Comparison of ENCODE assay signal across 3 cellular contexts in genomic region chr10:118080817-118081216, GRCh38.
A peak's percentile ranks its signal among the peaks of the same experiment; 100 is the strongest.
TF ChIP-seq lines count a peak whose summit lies in the region.

No MANE protein-coding gene starts in this region.

TF ChIP-seq in A549, 52 proteins besides CTCF, POLR2A, EP300 and RAD21:
- TF ChIP-seq MAFK (IDR thresholded peaks at IDR 0.05; ENCODE audit: partially characterized antibody) (peak; percentile 83), RARB (CRISPR knock-in tag; IDR thresholded peaks at IDR 0.05) (no peak), NR3C1 (IDR thresholded peaks at IDR 0.05) (no peak)
- TF ChIP-seq, protein P1, sequence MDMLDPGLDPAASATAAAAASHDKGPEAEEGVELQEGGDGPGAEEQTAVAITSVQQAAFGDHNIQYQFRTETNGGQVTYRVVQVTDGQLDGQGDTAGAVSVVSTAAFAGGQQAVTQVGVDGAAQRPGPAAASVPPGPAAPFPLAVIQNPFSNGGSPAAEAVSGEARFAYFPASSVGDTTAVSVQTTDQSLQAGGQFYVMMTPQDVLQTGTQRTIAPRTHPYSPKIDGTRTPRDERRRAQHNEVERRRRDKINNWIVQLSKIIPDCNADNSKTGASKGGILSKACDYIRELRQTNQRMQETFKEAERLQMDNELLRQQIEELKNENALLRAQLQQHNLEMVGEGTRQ (IDR thresholded peaks at IDR 0.05), result no peak

TF ChIP-seq in GM23338, 12 proteins besides CTCF, POLR2A, EP300 and RAD21 (continues in another document):
- TF ChIP-seq POLR2AphosphoS5 (IDR thresholded peaks at IDR 0.05; ENCODE audit: low read depth), result no peak
- TF ChIP-seq EZH2 (IDR thresholded peaks at IDR 0.05; ENCODE audit: low read depth, unreplicated experiment), result no peak
- TF ChIP-seq, protein P2, sequence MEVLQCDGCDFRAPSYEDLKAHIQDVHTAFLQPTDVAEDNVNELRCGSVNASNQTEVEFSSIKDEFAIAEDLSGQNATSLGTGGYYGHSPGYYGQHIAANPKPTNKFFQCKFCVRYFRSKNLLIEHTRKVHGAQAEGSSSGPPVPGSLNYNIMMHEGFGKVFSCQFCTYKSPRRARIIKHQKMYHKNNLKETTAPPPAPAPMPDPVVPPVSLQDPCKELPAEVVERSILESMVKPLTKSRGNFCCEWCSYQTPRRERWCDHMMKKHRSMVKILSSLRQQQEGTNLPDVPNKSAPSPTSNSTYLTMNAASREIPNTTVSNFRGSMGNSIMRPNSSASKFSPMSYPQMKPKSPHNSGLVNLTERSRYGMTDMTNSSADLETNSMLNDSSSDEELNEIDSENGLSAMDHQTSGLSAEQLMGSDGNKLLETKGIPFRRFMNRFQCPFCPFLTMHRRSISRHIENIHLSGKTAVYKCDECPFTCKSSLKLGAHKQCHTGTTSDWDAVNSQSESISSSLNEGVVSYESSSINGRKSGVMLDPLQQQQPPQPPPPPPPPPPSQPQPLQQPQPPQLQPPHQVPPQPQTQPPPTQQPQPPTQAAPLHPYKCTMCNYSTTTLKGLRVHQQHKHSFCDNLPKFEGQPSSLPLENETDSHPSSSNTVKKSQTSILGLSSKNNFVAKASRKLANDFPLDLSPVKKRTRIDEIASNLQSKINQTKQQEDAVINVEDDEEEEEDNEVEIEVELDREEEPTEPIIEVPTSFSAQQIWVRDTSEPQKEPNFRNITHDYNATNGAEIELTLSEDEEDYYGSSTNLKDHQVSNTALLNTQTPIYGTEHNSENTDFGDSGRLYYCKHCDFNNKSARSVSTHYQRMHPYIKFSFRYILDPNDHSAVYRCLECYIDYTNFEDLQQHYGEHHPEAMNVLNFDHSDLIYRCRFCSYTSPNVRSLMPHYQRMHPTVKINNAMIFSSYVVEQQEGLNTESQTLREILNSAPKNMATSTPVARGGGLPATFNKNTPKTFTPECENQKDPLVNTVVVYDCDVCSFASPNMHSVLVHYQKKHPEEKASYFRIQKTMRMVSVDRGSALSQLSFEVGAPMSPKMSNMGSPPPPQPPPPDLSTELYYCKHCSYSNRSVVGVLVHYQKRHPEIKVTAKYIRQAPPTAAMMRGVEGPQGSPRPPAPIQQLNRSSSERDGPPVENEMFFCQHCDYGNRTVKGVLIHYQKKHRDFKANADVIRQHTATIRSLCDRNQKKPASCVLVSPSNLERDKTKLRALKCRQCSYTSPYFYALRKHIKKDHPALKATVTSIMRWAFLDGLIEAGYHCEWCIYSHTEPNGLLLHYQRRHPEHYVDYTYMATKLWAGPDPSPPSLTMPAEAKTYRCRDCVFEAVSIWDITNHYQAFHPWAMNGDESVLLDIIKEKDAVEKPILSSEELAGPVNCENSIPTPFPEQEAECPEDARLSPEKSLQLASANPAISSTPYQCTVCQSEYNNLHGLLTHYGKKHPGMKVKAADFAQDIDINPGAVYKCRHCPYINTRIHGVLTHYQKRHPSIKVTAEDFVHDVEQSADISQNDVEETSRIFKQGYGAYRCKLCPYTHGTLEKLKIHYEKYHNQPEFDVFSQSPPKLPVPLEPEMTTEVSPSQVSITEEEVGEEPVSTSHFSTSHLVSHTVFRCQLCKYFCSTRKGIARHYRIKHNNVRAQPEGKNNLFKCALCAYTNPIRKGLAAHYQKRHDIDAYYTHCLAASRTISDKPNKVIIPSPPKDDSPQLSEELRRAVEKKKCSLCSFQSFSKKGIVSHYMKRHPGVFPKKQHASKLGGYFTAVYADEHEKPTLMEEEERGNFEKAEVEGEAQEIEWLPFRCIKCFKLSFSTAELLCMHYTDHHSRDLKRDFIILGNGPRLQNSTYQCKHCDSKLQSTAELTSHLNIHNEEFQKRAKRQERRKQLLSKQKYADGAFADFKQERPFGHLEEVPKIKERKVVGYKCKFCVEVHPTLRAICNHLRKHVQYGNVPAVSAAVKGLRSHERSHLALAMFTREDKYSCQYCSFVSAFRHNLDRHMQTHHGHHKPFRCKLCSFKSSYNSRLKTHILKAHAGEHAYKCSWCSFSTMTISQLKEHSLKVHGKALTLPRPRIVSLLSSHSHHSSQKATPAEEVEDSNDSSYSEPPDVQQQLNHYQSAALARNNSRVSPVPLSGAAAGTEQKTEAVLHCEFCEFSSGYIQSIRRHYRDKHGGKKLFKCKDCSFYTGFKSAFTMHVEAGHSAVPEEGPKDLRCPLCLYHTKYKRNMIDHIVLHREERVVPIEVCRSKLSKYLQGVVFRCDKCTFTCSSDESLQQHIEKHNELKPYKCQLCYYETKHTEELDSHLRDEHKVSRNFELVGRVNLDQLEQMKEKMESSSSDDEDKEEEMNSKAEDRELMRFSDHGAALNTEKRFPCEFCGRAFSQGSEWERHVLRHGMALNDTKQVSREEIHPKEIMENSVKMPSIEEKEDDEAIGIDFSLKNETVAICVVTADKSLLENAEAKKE (CRISPR knock-in tag; IDR thresholded peaks at IDR 0.05), result no peak
- no peak for TF ChIP-seq CREB1 (CRISPR knock-in tag; IDR thresholded peaks at IDR 0.05; ENCODE audit: low read depth)
- no peak for TF ChIP-seq JUNB (IDR thresholded peaks at IDR 0.05; ENCODE audit: unreplicated experiment)
- TF ChIP-seq, protein P3, sequence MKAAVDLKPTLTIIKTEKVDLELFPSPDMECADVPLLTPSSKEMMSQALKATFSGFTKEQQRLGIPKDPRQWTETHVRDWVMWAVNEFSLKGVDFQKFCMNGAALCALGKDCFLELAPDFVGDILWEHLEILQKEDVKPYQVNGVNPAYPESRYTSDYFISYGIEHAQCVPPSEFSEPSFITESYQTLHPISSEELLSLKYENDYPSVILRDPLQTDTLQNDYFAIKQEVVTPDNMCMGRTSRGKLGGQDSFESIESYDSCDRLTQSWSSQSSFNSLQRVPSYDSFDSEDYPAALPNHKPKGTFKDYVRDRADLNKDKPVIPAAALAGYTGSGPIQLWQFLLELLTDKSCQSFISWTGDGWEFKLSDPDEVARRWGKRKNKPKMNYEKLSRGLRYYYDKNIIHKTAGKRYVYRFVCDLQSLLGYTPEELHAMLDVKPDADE (IDR thresholded peaks at IDR 0.05), result no peak
- TF ChIP-seq REST (IDR thresholded peaks at IDR 0.05; ENCODE audit: unreplicated experiment), result no peak
- TF ChIP-seq EZH2phosphoT487 (IDR thresholded peaks at IDR 0.05; ENCODE audit: unreplicated experiment), result no peak
- TF ChIP-seq NANOG (IDR thresholded peaks at IDR 0.05; ENCODE audit: borderline replicate concordance), result no peak

TF ChIP-seq in IMR-90, 13 proteins besides CTCF, POLR2A, EP300 and RAD21:
- TF ChIP-seq BHLHE40 (IDR thresholded peaks at IDR 0.05; ENCODE audit: low read depth, low read length) (no peak), SMC3 (IDR thresholded peaks at IDR 0.05; ENCODE audit: low read depth, low read length) (no peak), MAFK (IDR thresholded peaks at IDR 0.05; ENCODE audit: low read depth, low read length) (peak; percentile 36; the same call in 1 of the 2 replicates), CHD1 (IDR thresholded peaks at IDR 0.05; ENCODE audit: low read depth, low read length) (no peak), MAZ (IDR thresholded peaks at IDR 0.05; ENCODE audit: borderline replicate concordance, low read depth, low read length) (no peak), FOS (IDR thresholded peaks at IDR 0.05; ENCODE audit: low read depth, low read length) (no peak)
TF ChIP-seq in IMR-90: peak in this region for 1.
